ENCODE assay signal across 25 cellular contexts in the genomic region with DNA sequence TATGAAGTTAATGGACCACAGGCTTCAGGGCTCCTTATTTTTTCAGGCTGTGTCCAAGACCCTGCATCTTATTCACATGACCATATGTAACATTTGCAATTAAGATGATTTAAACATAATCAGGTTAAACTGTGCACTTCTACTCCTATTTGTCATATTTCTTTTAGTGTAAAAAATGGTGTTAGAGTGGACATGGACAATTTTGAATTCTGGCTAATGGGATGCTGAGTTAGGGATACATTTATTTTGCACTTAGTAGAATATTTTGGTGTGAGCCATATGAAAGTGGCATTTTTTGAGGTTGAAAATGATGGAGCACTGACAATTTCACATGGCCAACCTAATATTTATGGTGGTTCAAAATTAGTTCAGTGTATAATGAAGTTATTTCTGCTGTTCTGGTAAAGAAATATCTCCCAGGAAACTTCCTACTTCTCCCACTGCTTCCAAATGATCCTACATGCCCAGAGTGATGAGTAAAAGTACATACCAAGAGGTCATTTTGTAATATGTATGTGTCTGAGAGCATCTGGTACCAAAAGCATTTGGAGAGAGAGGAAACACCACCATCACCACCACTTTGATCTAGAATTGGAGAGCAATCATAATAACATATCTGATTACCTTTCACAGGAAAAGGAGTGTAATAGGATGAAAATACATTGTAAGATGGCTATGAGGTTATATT. TPM values are rescaled to one million over a fixed set of nuclear protein-coding genes. Genes with fewer than 3 reads are reported as not detected.
DNase-seq lines count a peak whose midpoint lies in the region; ATAC-seq, FAIRE-seq and TF ChIP-seq lines count a peak whose summit lies in the region.
"Had no signal": no experiment of that assay in that cellular context is flagged by ENCODE, and none has a peak within 500 bp of the region (broad histone marks: within the 10 kb centered on the region; RNA-seq: fewer than 3 reads in every experiment).

No MANE protein-coding gene starts in this region.

- FAIRE-seq in A549 (lab: Jason Lieb, UNC) (no peak), H54 (lab: Jason Lieb, UNC) (no peak)
- FAIRE-seq: A204.1 had no signal

- DNase-seq in A549 (ENCODE audit: low read depth in 1 of 2, low spot score in 1 of 2), result no peak
- DNase-seq in stimulated activated naive CD8-positive, alpha-beta T cell treated with anti-CD3 and anti-CD28 coated beads, Interleukin-15, Interleukin-2, amounts not matched to agents 100 U/mL and 50 U/mL, for 24 hours, result no peak
- DNase-seq in H54 (ENCODE audit: insufficient read length, low spot score), result no peak
- DNase-seq: C1 segment of cervical spinal cord; CD4-positive, alpha-beta memory T cell; DND-41; H9; Karpas-422; MV-4-11; NCI-H1105; NCI-H2029; NCI-H446 treated with DMSO at 0.1 percent for 48 hours; NCI-H526; NK-92 treated with Interleukin-12 subunit alpha and Interleukin-12 subunit beta, amount 100 ng/mL, for 24 hours; PC-9; Right ventricle myocardium superior; RPMI8226; T-helper 1 cell had no signal

- H3K4me3 Mint-ChIP-seq in brain, result no peak overlapping the region
- H3K4me3 Mint-ChIP-seq: CD4-positive, alpha-beta memory T cell; H9 had no signal

- TF ChIP-seq EP300 in A549 (IDR thresholded peaks at IDR 0.05), result no peak

- no peak overlapping the region for H3K4me3 ChIP-seq in A549
- H3K4me3 ChIP-seq in HEK293 (ENCODE audit: low read depth, low read length), result no peak overlapping the region
- H3K4me3 ChIP-seq in mesodermal cell (ENCODE audit: extremely low read depth, insufficient read depth, low read length, poor library complexity, severe bottlenecking), result no peak overlapping the region
- H3K4me3 ChIP-seq: PC-9, SJSA1 had no signal

- no peaks in the 10 kb centered on the region for H3K36me3 ChIP-seq in HEK293 (ENCODE audit: control insufficient read depth in 2 of 2, insufficient read depth in 1 of 2, low read length in 2 of 2)
- H3K36me3 ChIP-seq in mesodermal cell (ENCODE audit: control insufficient read depth, insufficient read depth, low read length), result no peaks in the 10 kb centered on the region
- H3K36me3 ChIP-seq: SJSA1 had no signal

- H3K27ac ChIP-seq in A549, result no peak overlapping the region; a peak in 1 of 6 replicates
- H3K27ac ChIP-seq in HEK293 (ENCODE audit: extremely low read depth, low read depth, low read length), result no peak overlapping the region
- H3K27ac ChIP-seq in mesodermal cell (ENCODE audit: low read depth, low read length, severe bottlenecking), result peak overlapping the region; percentile 73
- H3K27ac ChIP-seq: PC-9, SJSA1 had no signal

- no peaks in the 10 kb centered on the region for H3K27me3 Mint-ChIP-seq in brain
- H3K27me3 Mint-ChIP-seq: CD4-positive, alpha-beta memory T cell had no signal

- peak overlapping the region in 3 of 5 experiments; percentile 58 to 94 (median 73) for H3K27ac Mint-ChIP-seq in brain
- H3K27ac Mint-ChIP-seq: CD4-positive, alpha-beta memory T cell had no signal

- H3K4me1 ChIP-seq in A549, result peaks cover 48% of the 10 kb centered on the region
- H3K4me1 ChIP-seq in HEK293 (ENCODE audit: control insufficient read depth, insufficient read depth, low read length), result peaks cover 15% of the 10 kb centered on the region
- peaks cover 6% of the 10 kb centered on the region for H3K4me1 ChIP-seq in mesodermal cell (ENCODE audit: control insufficient read depth, insufficient read depth, low read length, poor library complexity, severe bottlenecking)

- TF ChIP-seq CTCF in A549 (IDR thresholded peaks at IDR 0.05), result no peak
- TF ChIP-seq CTCF in HEK293 (tag by site-specific recombination; IDR thresholded peaks at IDR 0.05), result no peak
- no peak for TF ChIP-seq CTCF in brain (conservative IDR thresholded peaks at IDR 0.05)

- H3K4me1 Mint-ChIP-seq in brain, result peaks cover 34% of the 10 kb centered on the region
- H3K4me1 Mint-ChIP-seq: CD4-positive, alpha-beta memory T cell had no signal

- H3K36me3 Mint-ChIP-seq in brain, result no peaks in the 10 kb centered on the region
- H3K36me3 Mint-ChIP-seq: CD4-positive, alpha-beta memory T cell had no signal

- no peaks in the 10 kb centered on the region for H3K9me3 Mint-ChIP-seq in brain
- H3K9me3 Mint-ChIP-seq: CD4-positive, alpha-beta memory T cell; H9 had no signal

- ATAC-seq in A549 (no peak), HG03432 (IDR thresholded peaks at IDR 0.05; ENCODE audit: unreplicated experiment) (no peak), GM18858 (IDR thresholded peaks at IDR 0.05; ENCODE audit: unreplicated experiment) (no peak)
- ATAC-seq in stimulated activated naive CD8-positive, alpha-beta T cell treated with anti-CD3 and anti-CD28 coated beads, Interleukin-15, Interleukin-2, amounts not matched to agents 100 U/mL and 50 U/mL, for 24 hours, result no peak

- POLR2A ChIA-PET in A549 (lab: Yijun Ruan, JAX) (no interaction called here), HEK293 (lab: Yijun Ruan, JAX) (no interaction called here)

- TF ChIP-seq POLR2A in A549 (IDR thresholded peaks at IDR 0.05; ENCODE audit: low read length) (no peak), H54 (IDR thresholded peaks at IDR 0.05; ENCODE audit: low read depth, low read length) (no peak)

- peak overlapping the region; percentile 24; the same call in 2 of the 3 replicates for H3K4me2 ChIP-seq in A549
- H3K4me2 ChIP-seq: PC-9 had no signal

- no peak for TF ChIP-seq RAD21 in A549 (conservative IDR thresholded peaks at IDR 0.05 in 1 of 2, IDR thresholded peaks at IDR 0.05 in 1 of 2)

- H3K9me3 ChIP-seq in A549, result no peaks in the 10 kb centered on the region
- no peaks in the 10 kb centered on the region for H3K9me3 ChIP-seq in HEK293 (ENCODE audit: control insufficient read depth, insufficient read depth, low read depth, low read length)
- H3K9me3 ChIP-seq in mesodermal cell (ENCODE audit: control insufficient read depth, low read length), result no peaks in the 10 kb centered on the region
- H3K9me3 ChIP-seq: SJSA1 had no signal

- CTCF ChIA-PET in A549 (lab: Yijun Ruan, JAX) (no interaction called here), HEK293 (lab: Yijun Ruan, JAX) (no interaction called here)

TF ChIP-seq in A549, 52 proteins besides CTCF, POLR2A, EP300 and RAD21:
- TF ChIP-seq MAX (IDR thresholded peaks at IDR 0.05), result no peak
- no peak for TF ChIP-seq HEYL (CRISPR knock-in tag; IDR thresholded peaks at IDR 0.05)
TF ChIP-seq in A549: peak in this region for 0.

TF ChIP-seq in HEK293, 187 proteins besides CTCF, POLR2A, EP300 and RAD21:
- TF ChIP-seq SCRT1 (tag by site-specific recombination; IDR thresholded peaks at IDR 0.05; ENCODE audit: borderline replicate concordance), result no peak
- TF ChIP-seq, protein P1, sequence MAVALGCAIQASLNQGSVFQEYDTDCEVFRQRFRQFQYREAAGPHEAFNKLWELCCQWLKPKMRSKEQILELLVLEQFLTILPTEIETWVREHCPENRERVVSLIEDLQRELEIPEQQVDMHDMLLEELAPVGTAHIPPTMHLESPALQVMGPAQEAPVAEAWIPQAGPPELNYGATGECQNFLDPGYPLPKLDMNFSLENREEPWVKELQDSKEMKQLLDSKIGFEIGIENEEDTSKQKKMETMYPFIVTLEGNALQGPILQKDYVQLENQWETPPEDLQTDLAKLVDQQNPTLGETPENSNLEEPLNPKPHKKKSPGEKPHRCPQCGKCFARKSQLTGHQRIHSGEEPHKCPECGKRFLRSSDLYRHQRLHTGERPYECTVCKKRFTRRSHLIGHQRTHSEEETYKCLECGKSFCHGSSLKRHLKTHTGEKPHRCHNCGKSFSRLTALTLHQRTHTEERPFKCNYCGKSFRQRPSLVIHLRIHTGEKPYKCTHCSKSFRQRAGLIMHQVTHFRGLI (tag by site-specific recombination; IDR thresholded peaks at IDR 0.05), result 0 out of 2 replicates have a peak, but pooled peaks have one; percentile 34

RNA-seq across cellular contexts. Expression of gene GULP1, which starts 36.0 kb away (rescaled TPM):
- 80.7 and 89.2 TPM in 2 replicates for polyA plus RNA-seq in A549 (2011; rRNA removed)
- 17.5 and 19.2 TPM in 2 replicates for polyA plus RNA-seq in A549 (2012; cell fraction: cytosol; rRNA removed)
- polyA plus RNA-seq in A549 (2012; cell fraction: nucleus; rRNA removed), result 5.3 and 5.9 TPM in 2 replicates
- 30.7 to 31.5 TPM (median 31.4 TPM) in 3 replicates for polyA plus RNA-seq in A549 (2017; fragmentation: RNase III; extraction: RNeasy Plus Mini Kit Qiagen cat#74134 plus additional on column Dnase treatment)
- polyA minus RNA-seq in A549 (2011; rRNA and poly(A)+ RNA removed), result 39.9 and 46.2 TPM in 2 replicates
- 0.73 TPM for polyA plus RNA-seq in brain (ENCODE audit: insufficient read depth, low read depth, low replicate concordance)
- polyA plus RNA-seq in mesodermal cell (2013, experiment 1 of 2), result 94.3 TPM
- 127 TPM for polyA plus RNA-seq in mesodermal cell (2013, experiment 2 of 2)
- polyA plus RNA-seq: CD4-positive, alpha-beta memory T cell had no signal
